10 cellular contexts compared by ENCODE assay signal in genomic region chr5:132771559-132771998, GRCh38. TPM values are rescaled to one million over a fixed set of nuclear protein-coding genes. Genes with fewer than 3 reads are reported as not detected.
DNase-seq lines count a peak whose midpoint lies in the region; ATAC-seq and TF ChIP-seq lines count a peak whose summit lies in the region.
"Had no signal": no experiment of that assay in that cellular context is flagged by ENCODE, and none has a peak within 500 bp of the region (broad histone marks: within the 10 kb centered on the region; RNA-seq: fewer than 3 reads in every experiment).

No MANE protein-coding gene starts in this region.

- no peak overlapping the region for H3K4me3 ChIP-seq in astrocyte of the spinal cord (ENCODE audit: low read depth, low read length)
- H3K4me3 ChIP-seq in sigmoid colon = no peak overlapping the region

- ATAC-seq in left cardiac atrium = peak; percentile 10 to 51
- no peak for ATAC-seq in HG03039 (IDR thresholded peaks at IDR 0.05; ENCODE audit: unreplicated experiment)
- ATAC-seq: activated CD4-positive, alpha-beta T cell treated with anti-CD3 and anti-CD28 coated beads for 36 hours had no signal

- H3K27me3 ChIP-seq in sigmoid colon = no peaks in the 10 kb centered on the region

- DNase-seq in ELF-1 (ENCODE audit: low read depth, low spot score) = peak; percentile 93
- DNase-seq in astrocyte of the spinal cord (ENCODE audit: low read depth, low spot score) = peak; percentile 50
- DNase-seq in left cardiac atrium = peak; percentile 50
- peak; percentile 81 for DNase-seq in sigmoid colon
- no peak for DNase-seq in pons (ENCODE audit: low spot score)
- no peak for DNase-seq in activated T-cell treated with anti-CD3 and anti-CD28 coated beads, Interleukin-2, amount 50 U/mL, for 48 hours
- DNase-seq in NK-92 (lab: John Stamatoyannopoulos, UW; ENCODE audit: unreplicated experiment) = no peak
- DNase-seq: activated CD4-positive, alpha-beta T cell treated with anti-CD3 and anti-CD28 coated beads for 36 hours; Kasumi-1 had no signal

- H3K36me3 ChIP-seq in sigmoid colon = no peaks in the 10 kb centered on the region

- WGBS in sigmoid colon, 2 donors = 76 to 90% methylated on average over 8 of the region's 8 CpGs

- no peak for TF ChIP-seq EP300 in sigmoid colon (IDR thresholded peaks at IDR 0.05)

- peak overlapping the region in 3 of 4 donors; percentile 38 to 64 (median 46) for H3K27ac ChIP-seq in sigmoid colon

- no peak for TF ChIP-seq POLR2A in sigmoid colon (IDR thresholded peaks at IDR 0.05)

- H3K9me3 ChIP-seq in sigmoid colon = no peaks in the 10 kb centered on the region

- H3K4me1 ChIP-seq in sigmoid colon = peaks cover 0 to 59% (median 43%) of the 10 kb centered on the region in 4 donors

- in situ Hi-C loops in astrocyte of the spinal cord (cut with HindIII; ENCODE audit: low sequenced_read_pairs) = no loop called here

- TF ChIP-seq CTCF in astrocyte of the spinal cord (IDR thresholded peaks at IDR 0.05; ENCODE audit: low read depth, low read length) (no peak), sigmoid colon (IDR thresholded peaks at IDR 0.05) (no peak)

- intact Hi-C loops in left cardiac atrium (cut with DNase I) = no loop called here
- intact Hi-C loops in sigmoid colon (cut with DNase I) = no loop called here

RNA-seq across cellular contexts. Expression of gene SEPTIN8, which starts 5.5 kb away (rescaled TPM):
- total RNA-seq in left cardiac atrium (10 to 100 TPM; 29.4 to 31.3 TPM), sigmoid colon (10 to 100 TPM; 21.4 to 36.0 (median 30.9) TPM)
- 10 to 100 TPM; 19.2 to 38.0 (median 30.7) TPM for polyA plus RNA-seq in sigmoid colon

RNA-seq across cellular contexts. Expression of gene CCNI2, which starts 24.4 kb away (rescaled TPM):
- total RNA-seq in left cardiac atrium (not detected), sigmoid colon (1 to 10 TPM in 1 of 4 donors, not detected in 3; 1.4 TPM)
- 1 to 10 TPM; 1.8 to 5.3 (median 2.3) TPM for polyA plus RNA-seq in sigmoid colon

RNA-seq across cellular contexts. Expression of gene KIF3A, which starts 34.2 kb away (rescaled TPM):
- total RNA-seq in left cardiac atrium = 1 to 10 TPM; 6.4 to 8.0 TPM
- 10 to 100 TPM in 2 of 4 donors, 1 to 10 TPM in 2; 7.1 to 19.9 (median 12.9) TPM for total RNA-seq in sigmoid colon
- 1 to 10 TPM; 1.2 to 2.7 (median 1.8) TPM for polyA plus RNA-seq in sigmoid colon

RNA-seq across cellular contexts. Expression of gene SOWAHA, which starts 41.5 kb away (rescaled TPM):
- total RNA-seq in left cardiac atrium = under 1 TPM in 1 of 2 donors, not detected in 1; 0.06 TPM
- under 1 TPM in 2 of 4 donors, not detected in 2; 0.16 to 0.36 TPM for total RNA-seq in sigmoid colon
- 10 to 100 TPM in 2 of 3 donors, 1 to 10 TPM in 1; 8.0 to 33.8 (median 26.4) TPM for polyA plus RNA-seq in sigmoid colon

RNA-seq across cellular contexts. Expression of gene SHROOM1, which starts 58.9 kb away (rescaled TPM):
- total RNA-seq in left cardiac atrium (1 to 10 TPM; 6.1 to 7.2 TPM), sigmoid colon (10 to 100 TPM in 1 of 4 donors, 1 to 10 TPM in 3; 4.2 to 20.0 (median 7.6) TPM)
- polyA plus RNA-seq in sigmoid colon = 10 to 100 TPM; 22.4 to 25.1 (median 24.6) TPM

Comparison
In these comparisons a context has a peak if more than half of its experiments do, and no peak if none do; other contexts are left out.
1. DNase-seq: peak in ELF-1 (single experiment), astrocyte of the spinal cord (single experiment), left cardiac atrium (single experiment) and sigmoid colon (single experiment); none in pons (single experiment), activated T-cell treated with anti-CD3 and anti-CD28 coated beads, Interleukin-2, amount 50 U/mL, for 48 hours (0 of 2) and NK-92 (single experiment).